In genomic region chr10:126609566-126609965, GRCh38 we compare ENCODE assay signal across 22 cellular contexts.
DNase-seq lines count a peak whose midpoint lies in the region; ATAC-seq lines count a peak whose summit lies in the region.
"Had no signal": no experiment of that assay in that cellular context is flagged by ENCODE, and none has a peak within 500 bp of the region (broad histone marks: within the 10 kb centered on the region; RNA-seq: fewer than 3 reads in every experiment).

No MANE protein-coding gene starts in this region.

- no peak overlapping the region for H3K14ac ChIP-seq in trophoblast cell (ENCODE audit: low read length)

- no peaks in the 10 kb centered on the region for H3K4me1 ChIP-seq in trophoblast cell (ENCODE audit: control insufficient read depth in 1 of 2, insufficient read depth in 2 of 2, low read length in 2 of 2)
- H3K4me1 ChIP-seq: BLaER1 treated with 17β-estradiol and CSF1 and Interleukin-3, amounts not matched to agents 10 nM and 100 nM had no signal

- no peaks in the 10 kb centered on the region for H3K27me3 ChIP-seq in trophoblast cell (ENCODE audit: insufficient read depth, low read length)
- H3K27me3 ChIP-seq: BLaER1 treated with 17β-estradiol and CSF1 and Interleukin-3, amounts not matched to agents 10 nM and 100 nM had no signal

- H4K8ac ChIP-seq in trophoblast cell (ENCODE audit: low read depth, low read length): no peak overlapping the region

- no peaks in the 10 kb centered on the region for H3K36me3 ChIP-seq in trophoblast cell (ENCODE audit: control insufficient read depth in 1 of 2, insufficient read depth in 2 of 2, low read length in 2 of 2)
- H3K36me3 ChIP-seq: BLaER1 treated with 17β-estradiol and CSF1 and Interleukin-3, amounts not matched to agents 10 nM and 100 nM had no signal

- no peak overlapping the region for H3K23ac ChIP-seq in trophoblast cell (ENCODE audit: low read length)

- no peak overlapping the region for H2BK5ac ChIP-seq in trophoblast cell (ENCODE audit: low read depth, low read length, poor library complexity)

- no peak overlapping the region for H2BK120ac ChIP-seq in trophoblast cell (ENCODE audit: insufficient read depth, low read length, poor library complexity)

- H3K27ac Mint-ChIP-seq in stimulated activated naive CD8-positive, alpha-beta T cell treated with anti-CD3 and anti-CD28 coated beads, Interleukin-15, amount 100 ng/mL, for 72 hours: no peak overlapping the region
- H3K27ac Mint-ChIP-seq: CD8-positive, alpha-beta memory T cell; HFFc6 had no signal

- no peak overlapping the region for H3K18ac ChIP-seq in trophoblast cell (ENCODE audit: low read length)

- H4K12ac ChIP-seq in trophoblast cell (ENCODE audit: low read depth, low read length): no peak overlapping the region

- H2AK5ac ChIP-seq in trophoblast cell (ENCODE audit: low read length): no peak overlapping the region

- no peak overlapping the region for H4K91ac ChIP-seq in trophoblast cell (ENCODE audit: low read depth, low read length)

- H3K79me1 ChIP-seq in trophoblast cell (ENCODE audit: low read length): no peaks in the 10 kb centered on the region

- H3K27ac ChIP-seq in temporal lobe (ENCODE audit: low read depth, low read length) (peak overlapping the region; percentile 54), trophoblast cell (ENCODE audit: low read depth, low read length) (no peak overlapping the region)
- H3K27ac ChIP-seq: BLaER1 treated with 17β-estradiol and CSF1 and Interleukin-3, amounts not matched to agents 10 nM and 100 nM; KMS-11; RWPE1 had no signal

- H2AFZ ChIP-seq in trophoblast cell (ENCODE audit: insufficient read depth, low read length, poor library complexity): no peak overlapping the region

- H2BK12ac ChIP-seq in trophoblast cell (ENCODE audit: low read length): no peak overlapping the region

- no CpG with 5 or more reads among the region's 4 CpGs for WGBS in trophoblast cell (ENCODE audit: extremely low coverage, insufficient coverage, insufficient read length)

- in situ Hi-C loops in G401 (cut with HindIII; ENCODE audit: low sequenced_read_pairs): no loop called here

- H3K4me3 Mint-ChIP-seq in stimulated activated naive CD8-positive, alpha-beta T cell treated with anti-CD3 and anti-CD28 coated beads, Interleukin-15, amount 100 ng/mL, for 72 hours: no peak overlapping the region
- H3K4me3 Mint-ChIP-seq: CD8-positive, alpha-beta memory T cell; HFFc6 had no signal

- H3K9ac ChIP-seq in trophoblast cell (ENCODE audit: low read length): no peak overlapping the region
- H3K9ac ChIP-seq: BLaER1 treated with 17β-estradiol and CSF1 and Interleukin-3, amounts not matched to agents 10 nM and 100 nM; KMS-11 had no signal

- no peaks in the 10 kb centered on the region for H3K79me2 ChIP-seq in trophoblast cell (ENCODE audit: control insufficient read depth, insufficient read depth, low read length, poor library complexity)

- H3K9me3 ChIP-seq in trophoblast cell (ENCODE audit: insufficient read depth, low read depth, low read length): no peaks in the 10 kb centered on the region
- H3K9me3 ChIP-seq: BLaER1 treated with 17β-estradiol and CSF1 and Interleukin-3, amounts not matched to agents 10 nM and 100 nM had no signal

- H3K9me3 Mint-ChIP-seq in stimulated activated naive CD8-positive, alpha-beta T cell treated with anti-CD3 and anti-CD28 coated beads, Interleukin-15, amount 100 ng/mL, for 72 hours: peaks cover 0 to 4% of the 10 kb centered on the region in 2 donors

- no peak overlapping the region for H3K4ac ChIP-seq in trophoblast cell (ENCODE audit: low read depth, low read length)

- DNase-seq in stimulated activated naive CD8-positive, alpha-beta T cell treated with anti-CD3 and anti-CD28 coated beads, Interleukin-15, amount 100 ng/mL, for 72 hours: no peak
- no peak for DNase-seq in stimulated activated naive CD8-positive, alpha-beta T cell treated with anti-CD3 and anti-CD28 coated beads, Interleukin-15, Interleukin-2, amounts not matched to agents 100 U/mL and 50 U/mL, for 24 hours
- DNase-seq in globus pallidus (ENCODE audit: low spot score) (peak; percentile 77), nucleus accumbens (lab: John Stamatoyannopoulos, UW) (peak in 44 of 56 donors; percentile 6 to 81 (median 40)), trophoblast cell (no peak), G401 (ENCODE audit: low spot score) (no peak)
- DNase-seq: CD8-positive, alpha-beta memory T cell; H7; HFFc6; MV-4-11; NCI-H187 treated with DMSO at 0.1 percent for 48 hours; NCI-H2171; NCI-H446 treated with DMSO at 0.1 percent for 48 hours; NCI-H69; OCI-M1; SIG-M5 had no signal

- ATAC-seq in stimulated activated naive CD8-positive, alpha-beta T cell treated with anti-CD3 and anti-CD28 coated beads, Interleukin-15, amount 100 ng/mL, for 72 hours: peak; percentile 23
- ATAC-seq in stimulated activated naive CD8-positive, alpha-beta T cell treated with anti-CD3 and anti-CD28 coated beads, Interleukin-15, Interleukin-2, amounts not matched to agents 100 U/mL and 50 U/mL, for 24 hours: no peak
- no peak for ATAC-seq in GM19452 (IDR thresholded peaks at IDR 0.05; ENCODE audit: unreplicated experiment)
- ATAC-seq: SK-N-SH treated with all-trans-retinoic acid at 6 μM for 48 hours had no signal

- peaks cover 5% of the 10 kb centered on the region for H3K27me3 Mint-ChIP-seq in stimulated activated naive CD8-positive, alpha-beta T cell treated with anti-CD3 and anti-CD28 coated beads, Interleukin-15, amount 100 ng/mL, for 72 hours

- no peak overlapping the region for H3K4me2 ChIP-seq in trophoblast cell (ENCODE audit: low read length)
- H3K4me2 ChIP-seq: BLaER1 treated with 17β-estradiol and CSF1 and Interleukin-3, amounts not matched to agents 10 nM and 100 nM; KMS-11 had no signal

- no peaks in the 10 kb centered on the region for H3K4me1 Mint-ChIP-seq in stimulated activated naive CD8-positive, alpha-beta T cell treated with anti-CD3 and anti-CD28 coated beads, Interleukin-15, amount 100 ng/mL, for 72 hours
- H3K4me1 Mint-ChIP-seq: CD8-positive, alpha-beta memory T cell had no signal

- H3K4me3 ChIP-seq in trophoblast cell (ENCODE audit: low read depth, low read length): no peak overlapping the region
- H3K4me3 ChIP-seq: BLaER1 treated with 17β-estradiol and CSF1 and Interleukin-3, amounts not matched to agents 10 nM and 100 nM had no signal

Comparison
In these comparisons a context has a peak if more than half of its experiments do, and no peak if none do; other contexts are left out.
1. DNase-seq: peak in globus pallidus (single experiment) and nucleus accumbens (44 of 56); none in stimulated activated naive CD8-positive, alpha-beta T cell treated with anti-CD3 and anti-CD28 coated beads, Interleukin-15, amount 100 ng/mL, for 72 hours (0 of 2), stimulated activated naive CD8-positive, alpha-beta T cell treated with anti-CD3 and anti-CD28 coated beads, Interleukin-15, Interleukin-2, amounts not matched to agents 100 U/mL and 50 U/mL, for 24 hours (single experiment), trophoblast cell (0 of 2) and G401 (single experiment).